15 cellular contexts compared by ENCODE assay signal in the genomic region with DNA sequence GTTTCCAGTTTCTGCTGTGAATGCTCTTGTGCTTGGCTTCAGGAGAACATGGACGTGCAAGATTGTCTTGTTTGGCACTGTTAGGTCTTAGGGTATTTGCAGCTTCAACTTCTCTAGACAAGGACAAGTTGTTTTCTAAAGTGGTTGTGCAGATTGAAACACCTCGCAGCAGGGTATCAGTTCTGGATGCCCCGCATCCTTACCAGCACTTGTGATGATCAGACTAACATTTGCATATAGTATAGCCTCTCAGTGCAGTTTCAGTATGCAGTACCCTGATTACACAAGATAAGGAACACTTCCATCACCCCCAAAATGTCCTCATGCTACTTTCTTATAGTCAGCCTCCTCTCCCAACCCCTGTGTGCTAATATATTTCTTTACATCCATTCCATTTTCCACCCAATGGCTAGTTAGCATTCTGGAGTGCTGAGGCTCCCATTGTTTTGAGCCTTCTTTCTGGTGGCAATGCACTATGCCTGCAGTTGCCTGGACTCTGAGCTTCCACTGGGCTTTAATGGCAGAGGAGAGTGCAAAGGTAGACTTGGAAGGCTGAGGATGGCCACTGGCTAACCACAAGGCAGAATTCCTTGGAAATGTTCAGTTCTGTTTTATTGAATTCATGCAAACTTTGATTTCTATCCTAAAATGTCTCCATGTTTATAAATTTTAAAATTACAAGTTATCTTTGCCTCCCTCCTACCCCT. TPM values are rescaled to one million over a fixed set of nuclear protein-coding genes. Genes with fewer than 3 reads are reported as not detected.
DNase-seq lines count a peak whose midpoint lies in the region; ATAC-seq and TF ChIP-seq lines count a peak whose summit lies in the region.
"Had no signal": no experiment of that assay in that cellular context is flagged by ENCODE, and none has a peak within 500 bp of the region (broad histone marks: within the 10 kb centered on the region; RNA-seq: fewer than 3 reads in every experiment).

No MANE protein-coding gene starts in this region.

- CTCF ChIA-PET in activated CD4-positive, alpha-beta memory T cell treated with anti-CD3 and anti-CD28 coated beads for 36 hours (lab: Charles Lee): no interaction called here
- CTCF ChIA-PET in activated CD4-positive, alpha-beta memory T cell treated with anti-CD3 and anti-CD28 coated beads, Interleukin-2, amount 10 ng/mL, durations not matched to agents 7 days and 5 days (lab: Charles Lee): no interaction called here

- H3K9me3 Mint-ChIP-seq in activated CD4-positive, alpha-beta memory T cell treated with anti-CD3 and anti-CD28 coated beads for 36 hours: no peaks in the 10 kb centered on the region
- H3K9me3 Mint-ChIP-seq in activated CD4-positive, alpha-beta memory T cell treated with anti-CD3 and anti-CD28 coated beads, Interleukin-2, amount 10 ng/mL, durations not matched to agents 7 days and 5 days: no peaks in the 10 kb centered on the region
- H3K9me3 Mint-ChIP-seq in activated T-helper 17 cell treated with anti-CD3 and anti-CD28 coated beads, Interleukin-2, amount 50 U/mL, for 72 hours: no peaks in the 10 kb centered on the region

- H3K27me3 Mint-ChIP-seq in activated CD4-positive, alpha-beta memory T cell treated with anti-CD3 and anti-CD28 coated beads for 36 hours: no peaks in the 10 kb centered on the region
- no peaks in the 10 kb centered on the region for H3K27me3 Mint-ChIP-seq in activated CD4-positive, alpha-beta memory T cell treated with anti-CD3 and anti-CD28 coated beads, Interleukin-2, amount 10 ng/mL, durations not matched to agents 7 days and 5 days
- H3K27me3 Mint-ChIP-seq in activated T-helper 17 cell treated with anti-CD3 and anti-CD28 coated beads, Interleukin-2, amount 50 U/mL, for 72 hours: no peaks in the 10 kb centered on the region

- peaks cover 13% of the 10 kb centered on the region for H3K4me1 Mint-ChIP-seq in activated CD4-positive, alpha-beta memory T cell treated with anti-CD3 and anti-CD28 coated beads for 36 hours (ENCODE audit: low read depth)
- peaks cover 10% of the 10 kb centered on the region for H3K4me1 Mint-ChIP-seq in activated CD4-positive, alpha-beta memory T cell treated with anti-CD3 and anti-CD28 coated beads, Interleukin-2, amount 10 ng/mL, durations not matched to agents 7 days and 5 days
- H3K4me1 Mint-ChIP-seq in activated T-helper 17 cell treated with anti-CD3 and anti-CD28 coated beads, Interleukin-2, amount 50 U/mL, for 72 hours: peaks cover 30% of the 10 kb centered on the region

- no peak overlapping the region for H3K27ac ChIP-seq in ovary
- H3K27ac ChIP-seq: BLaER1, GM23248 had no signal

- DNase-seq in activated CD4-positive, alpha-beta memory T cell treated with anti-CD3 and anti-CD28 coated beads for 36 hours: no peak
- no peak for DNase-seq in activated CD4-positive, alpha-beta memory T cell treated with anti-CD3 and anti-CD28 coated beads, Interleukin-2, amount 10 ng/mL, durations not matched to agents 7 days and 5 days
- DNase-seq in GM12865 (ENCODE audit: low read depth) (peak; percentile 20), mucosa of descending colon (no peak), ovary (no peak)
- DNase-seq: 8988T, AML-193, DMS 273 treated with DMSO at 0.1 percent for 48 hours, GM23248 had no signal

- peaks cover 53% of the 10 kb centered on the region for H3K36me3 Mint-ChIP-seq in activated CD4-positive, alpha-beta memory T cell treated with anti-CD3 and anti-CD28 coated beads for 36 hours
- peaks cover 67% of the 10 kb centered on the region for H3K36me3 Mint-ChIP-seq in activated CD4-positive, alpha-beta memory T cell treated with anti-CD3 and anti-CD28 coated beads, Interleukin-2, amount 10 ng/mL, durations not matched to agents 7 days and 5 days (ENCODE audit: low read depth)
- peaks cover 85% of the 10 kb centered on the region for H3K36me3 Mint-ChIP-seq in activated T-helper 17 cell treated with anti-CD3 and anti-CD28 coated beads, Interleukin-2, amount 50 U/mL, for 72 hours (ENCODE audit: low read depth)

- H3K9me3 ChIP-seq in mucosa of descending colon (no peaks in the 10 kb centered on the region), ovary (no peaks in the 10 kb centered on the region)
- H3K9me3 ChIP-seq: BLaER1 had no signal

- peak; percentile 18 for ATAC-seq in activated T-helper 17 cell treated with anti-CD3 and anti-CD28 coated beads, Interleukin-2, amount 50 U/mL, for 72 hours (replicated peaks)
- ATAC-seq in mucosa of descending colon (peak; percentile 46), HG03039 (IDR thresholded peaks at IDR 0.05; ENCODE audit: unreplicated experiment) (no peak), GM18511 (IDR thresholded peaks at IDR 0.05; ENCODE audit: unreplicated experiment) (no peak)
- ATAC-seq: GM12878, HCT116 had no signal

- intact Hi-C loops in activated CD4-positive, alpha-beta memory T cell treated with anti-CD3 and anti-CD28 coated beads for 36 hours (cut with micrococcal nuclease): no loop called here
- intact Hi-C loops in mucosa of descending colon (cut with DNase I, micrococcal nuclease): no loop called here
- intact Hi-C loops in ovary (cut with DNase I): no loop called here

- POLR2A ChIA-PET in activated CD4-positive, alpha-beta memory T cell treated with anti-CD3 and anti-CD28 coated beads for 36 hours (lab: Charles Lee): interaction anchor here (0.8 kb wide), 1 partner anchor 31 kb away, joined by 3 read pairs; no protein-coding TSS in a partner anchor
- POLR2A ChIA-PET in activated CD4-positive, alpha-beta memory T cell treated with anti-CD3 and anti-CD28 coated beads, Interleukin-2, amount 10 ng/mL, durations not matched to agents 7 days and 5 days (lab: Charles Lee): interaction anchor here (1.8 kb wide), 1 partner anchor 46 kb away, joined by 4 read pairs; no protein-coding TSS in a partner anchor

- H3K4me3 Mint-ChIP-seq in activated CD4-positive, alpha-beta memory T cell treated with anti-CD3 and anti-CD28 coated beads for 36 hours: no peak overlapping the region
- no peak overlapping the region for H3K4me3 Mint-ChIP-seq in activated CD4-positive, alpha-beta memory T cell treated with anti-CD3 and anti-CD28 coated beads, Interleukin-2, amount 10 ng/mL, durations not matched to agents 7 days and 5 days
- H3K4me3 Mint-ChIP-seq in activated T-helper 17 cell treated with anti-CD3 and anti-CD28 coated beads, Interleukin-2, amount 50 U/mL, for 72 hours: no peak overlapping the region

- TF ChIP-seq CTCF in GM12865 (IDR thresholded peaks at IDR 0.05; ENCODE audit: insufficient read depth, low read depth, low read length, missing control alignments) (no peak), mucosa of descending colon (IDR thresholded peaks at IDR 0.05) (no peak), ovary (IDR thresholded peaks at IDR 0.05) (no peak)

- no peak overlapping the region for H3K4me3 ChIP-seq in GM12865 (ENCODE audit: low read depth, low read length)
- H3K4me3 ChIP-seq in mucosa of descending colon: no peak overlapping the region
- H3K4me3 ChIP-seq in ovary: no peak overlapping the region
- H3K4me3 ChIP-seq: BLaER1, GM12878, GM23248 had no signal

- H3K36me3 ChIP-seq in mucosa of descending colon (ENCODE audit: low read depth): no peaks in the 10 kb centered on the region
- H3K36me3 ChIP-seq in ovary: no peaks in the 10 kb centered on the region

- no peak for TF ChIP-seq EP300 in ovary (IDR thresholded peaks at IDR 0.05)

- H3K27me3 ChIP-seq in ovary: no peaks in the 10 kb centered on the region
- H3K27me3 ChIP-seq: BLaER1 had no signal

- WGBS in ovary, 3 donors: 55 to 89% (median 82%) methylated on average over 2 to 3 of the region's 3 CpGs

- peak overlapping the region; percentile 57 for H3K27ac Mint-ChIP-seq in activated CD4-positive, alpha-beta memory T cell treated with anti-CD3 and anti-CD28 coated beads for 36 hours
- H3K27ac Mint-ChIP-seq in activated CD4-positive, alpha-beta memory T cell treated with anti-CD3 and anti-CD28 coated beads, Interleukin-2, amount 10 ng/mL, durations not matched to agents 7 days and 5 days: no peak overlapping the region
- peak overlapping the region; percentile 68 for H3K27ac Mint-ChIP-seq in activated T-helper 17 cell treated with anti-CD3 and anti-CD28 coated beads, Interleukin-2, amount 50 U/mL, for 72 hours

- no peak for TF ChIP-seq POLR2A in ovary (IDR thresholded peaks at IDR 0.05)

- no peaks in the 10 kb centered on the region for H3K4me1 ChIP-seq in mucosa of descending colon (ENCODE audit: low read depth)
- H3K4me1 ChIP-seq in ovary (ENCODE audit: insufficient read depth): no peaks in the 10 kb centered on the region
- H3K4me1 ChIP-seq: BLaER1 had no signal

RNA-seq across cellular contexts. Expression of a gene that starts 35.4 kb away (rescaled TPM):
- total RNA-seq in activated CD4-positive, alpha-beta memory T cell treated with anti-CD3 and anti-CD28 coated beads for 36 hours: 10 to 100 TPM; 38.9 to 39.4 TPM
- total RNA-seq in activated CD4-positive, alpha-beta memory T cell treated with anti-CD3 and anti-CD28 coated beads, Interleukin-2, amount 10 ng/mL, durations not matched to agents 7 days and 5 days: 10 to 100 TPM; 23.1 to 23.4 TPM
- 10 to 100 TPM; 25.9 to 43.0 TPM for total RNA-seq in activated T-helper 17 cell treated with anti-CD3 and anti-CD28 coated beads, Interleukin-2, amount 50 U/mL, for 72 hours
- total RNA-seq in mucosa of descending colon (10 to 100 TPM; 39.3 to 54.6 (median 52.0) TPM), ovary (10 to 100 TPM; 13.8 to 28.5 (median 23.7) TPM)
- 10 to 100 TPM; 10.6 to 29.8 TPM for polyA plus RNA-seq in ovary

RNA-seq across cellular contexts. Expression of a gene that starts 45.3 kb away (rescaled TPM):
- 100 to 1,000 TPM; 141 to 147 TPM for total RNA-seq in activated CD4-positive, alpha-beta memory T cell treated with anti-CD3 and anti-CD28 coated beads for 36 hours
- 100 to 1,000 TPM; 113 to 118 TPM for total RNA-seq in activated CD4-positive, alpha-beta memory T cell treated with anti-CD3 and anti-CD28 coated beads, Interleukin-2, amount 10 ng/mL, durations not matched to agents 7 days and 5 days
- 100 to 1,000 TPM; 164 to 232 TPM for total RNA-seq in activated T-helper 17 cell treated with anti-CD3 and anti-CD28 coated beads, Interleukin-2, amount 50 U/mL, for 72 hours
- total RNA-seq in mucosa of descending colon: 10 to 100 TPM; 47.4 to 78.9 (median 52.3) TPM
- total RNA-seq in ovary: 10 to 100 TPM; 52.6 to 85.1 (median 71.2) TPM
- 10 to 100 TPM; 31.6 to 49.7 TPM for polyA plus RNA-seq in ovary

Comparison
In these comparisons a context has a peak if more than half of its experiments do, and no peak if none do; other contexts are left out.
1. ATAC-seq: peak in activated T-helper 17 cell treated with anti-CD3 and anti-CD28 coated beads, Interleukin-2, amount 50 U/mL, for 72 hours (single experiment) and mucosa of descending colon (single experiment); none in HG03039 (single experiment) and GM18511 (single experiment).